1 cellular context compared by ENCODE assay signal in genomic region chr11:47431356-47432083, GRCh38.
TF ChIP-seq lines count a peak whose summit lies in the region.

No MANE protein-coding gene starts in this region.

TF ChIP-seq in HepG2, 621 proteins besides CTCF, POLR2A, EP300 and RAD21 (continued from another document and continues in another):
- TF ChIP-seq SNAPC5 (CRISPR knock-in tag; IDR thresholded peaks at IDR 0.05; ENCODE audit: borderline replicate concordance) (no peak), NRL (CRISPR knock-in tag; IDR thresholded peaks at IDR 0.05; ENCODE audit: borderline replicate concordance) (no peak), ATAD3A (CRISPR knock-in tag; IDR thresholded peaks at IDR 0.05) (no peak), ZNF3 (CRISPR knock-in tag; IDR thresholded peaks at IDR 0.05) (no peak), ZNF407 (CRISPR knock-in tag; IDR thresholded peaks at IDR 0.05; ENCODE audit: not compliant biosample characterization) (no peak), NR2C2 (CRISPR knock-in tag; IDR thresholded peaks at IDR 0.05; ENCODE audit: borderline replicate concordance) (no peak), NR1H2 (CRISPR knock-in tag; IDR thresholded peaks at IDR 0.05; ENCODE audit: borderline replicate concordance, low read depth) (no peak), ZNF576 (CRISPR knock-in tag; IDR thresholded peaks at IDR 0.05) (no peak), ZNF143 (CRISPR knock-in tag; IDR thresholded peaks at IDR 0.05) (no peak), ZNF282 (IDR thresholded peaks at IDR 0.05; ENCODE audit: partially characterized antibody) (no peak), ZNF12 (CRISPR knock-in tag; IDR thresholded peaks at IDR 0.05) (no peak), ZNF878 (CRISPR knock-in tag; IDR thresholded peaks at IDR 0.05) (no peak), GRHL1 (CRISPR knock-in tag; conservative IDR thresholded peaks at IDR 0.05) (no peak), NFATC3 (CRISPR knock-in tag; IDR thresholded peaks at IDR 0.05) (no peak), ZMYM2 (CRISPR knock-in tag; IDR thresholded peaks at IDR 0.05) (peak; percentile 59), ZBTB40 (IDR thresholded peaks at IDR 0.05) (no peak), ZBTB40 (CRISPR knock-in tag; IDR thresholded peaks at IDR 0.05) (no peak), CBX2 (IDR thresholded peaks at IDR 0.05; ENCODE audit: low read depth, low read length) (no peak), CBX2 (CRISPR knock-in tag; IDR thresholded peaks at IDR 0.05; ENCODE audit: low read depth) (no peak), HHEX (CRISPR knock-in tag; IDR thresholded peaks at IDR 0.05) (no peak), ARHGAP35 (CRISPR knock-in tag; IDR thresholded peaks at IDR 0.05; ENCODE audit: borderline replicate concordance) (no peak), ZNF543 (CRISPR knock-in tag; IDR thresholded peaks at IDR 0.05) (no peak), KDM4B (CRISPR knock-in tag; IDR thresholded peaks at IDR 0.05) (no peak), DR1 (CRISPR knock-in tag; IDR thresholded peaks at IDR 0.05) (no peak), ELF1 (CRISPR knock-in tag; IDR thresholded peaks at IDR 0.05) (no peak), SRY (CRISPR knock-in tag; IDR thresholded peaks at IDR 0.05) (no peak), HNF4A (CRISPR knock-in tag; IDR thresholded peaks at IDR 0.05) (peak; percentile 66), ZNF800 (CRISPR knock-in tag; IDR thresholded peaks at IDR 0.05) (no peak), ZNF317 (CRISPR knock-in tag; IDR thresholded peaks at IDR 0.05) (no peak), ARNT (IDR thresholded peaks at IDR 0.05) (no peak), YEATS4 (CRISPR knock-in tag; IDR thresholded peaks at IDR 0.05; ENCODE audit: borderline replicate concordance) (no peak), KLF15 (CRISPR knock-in tag; IDR thresholded peaks at IDR 0.05; ENCODE audit: borderline replicate concordance) (no peak), ZSCAN5A (CRISPR knock-in tag; IDR thresholded peaks at IDR 0.05; ENCODE audit: borderline replicate concordance) (no peak), XRCC5 (optimal IDR thresholded peaks at IDR 0.05; ENCODE audit: low read length) (no peak), MYC (CRISPR knock-in tag; IDR thresholded peaks at IDR 0.05; ENCODE audit: borderline replicate concordance) (no peak), HDAC1 (CRISPR knock-in tag; IDR thresholded peaks at IDR 0.05) (no peak), ZNF124 (CRISPR knock-in tag; IDR thresholded peaks at IDR 0.05) (no peak), DPF2 (CRISPR knock-in tag; IDR thresholded peaks at IDR 0.05; ENCODE audit: borderline replicate concordance, low read depth) (no peak), CEBPG (CRISPR knock-in tag; IDR thresholded peaks at IDR 0.05) (0 out of 2 replicates have a peak, but pooled peaks have one; percentile 13)
